ENCODE assay signal across 1 cellular context in the genomic region with DNA sequence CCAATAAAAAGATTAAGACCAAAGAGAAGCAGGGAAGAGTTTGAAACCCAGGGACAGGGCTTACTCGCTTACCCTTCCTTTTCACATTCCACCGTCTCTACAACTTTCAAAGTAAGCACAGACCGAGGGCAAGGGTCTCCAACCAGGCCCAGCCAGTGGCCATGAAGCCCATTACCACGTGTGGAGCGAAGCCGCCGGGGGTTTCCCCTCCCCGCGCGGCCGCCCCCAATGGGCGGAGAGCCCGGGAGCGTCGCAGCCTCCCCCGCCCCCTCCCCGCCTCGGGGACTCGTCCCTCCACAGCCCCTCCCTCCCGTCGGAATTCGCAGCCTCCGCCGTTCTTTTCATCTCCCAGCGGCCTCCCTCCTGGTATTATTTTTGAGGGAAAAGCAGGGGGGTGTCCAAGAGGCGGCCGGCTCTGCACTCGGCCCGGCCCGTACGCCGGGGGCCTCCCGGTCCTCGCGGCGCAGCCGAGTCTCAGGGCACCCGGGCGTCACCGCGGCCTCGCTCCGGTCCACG.
A peak's percentile ranks its signal among the peaks of the same experiment; 100 is the strongest.
TF ChIP-seq lines count a peak whose summit lies in the region.

No MANE protein-coding gene starts in this region.

TF ChIP-seq in HepG2, 621 proteins besides CTCF, POLR2A, EP300 and RAD21 (continued from another document and continues in another):
- TF ChIP-seq USF2 (IDR thresholded peaks at IDR 0.05; ENCODE audit: low read depth, low read length): no peak
- TF ChIP-seq USF2 (CRISPR knock-in tag; IDR thresholded peaks at IDR 0.05; ENCODE audit: borderline replicate concordance): 0 out of 2 replicates have a peak, but pooled peaks have one; percentile 35
- TF ChIP-seq RNF2 (conservative IDR thresholded peaks at IDR 0.05; ENCODE audit: low read depth): 0 out of 2 replicates have a peak, but pooled peaks have one; percentile 20
- no peak for TF ChIP-seq MBD4 (IDR thresholded peaks at IDR 0.05; ENCODE audit: borderline replicate concordance, low read length)
- peak; percentile 27; the same call in 1 of the 2 replicates for TF ChIP-seq NFYB (CRISPR knock-in tag; IDR thresholded peaks at IDR 0.05)
- no peak for TF ChIP-seq HOXD1 (CRISPR knock-in tag; IDR thresholded peaks at IDR 0.05)
- 0 out of 2 replicates have a peak, but pooled peaks have one; percentile 58 for TF ChIP-seq ZNF670 (CRISPR knock-in tag; IDR thresholded peaks at IDR 0.05; ENCODE audit: borderline replicate concordance)
- no peak for TF ChIP-seq NR2F6 (IDR thresholded peaks at IDR 0.05)
- 0 out of 2 replicates have a peak, but pooled peaks have one; percentile 6 for TF ChIP-seq NR2F6 (CRISPR knock-in tag; IDR thresholded peaks at IDR 0.05)
- TF ChIP-seq ZNF749 (CRISPR knock-in tag; IDR thresholded peaks at IDR 0.05; ENCODE audit: borderline replicate concordance): no peak
- no peak for TF ChIP-seq SP140L (CRISPR knock-in tag; IDR thresholded peaks at IDR 0.05; ENCODE audit: borderline replicate concordance)
- no peak for TF ChIP-seq ZNF205 (CRISPR knock-in tag; IDR thresholded peaks at IDR 0.05)
- peak; percentile 53; the same call in 1 of the 2 replicates for TF ChIP-seq TFDP1 (CRISPR knock-in tag; IDR thresholded peaks at IDR 0.05; ENCODE audit: borderline replicate concordance)
- TF ChIP-seq ZNF558 (CRISPR knock-in tag; IDR thresholded peaks at IDR 0.05; ENCODE audit: borderline replicate concordance): 0 out of 2 replicates have a peak, but pooled peaks have one; percentile 24
- no peak for TF ChIP-seq ZNF235 (CRISPR knock-in tag; IDR thresholded peaks at IDR 0.05; ENCODE audit: borderline replicate concordance)
- peak; percentile 58; the same call in 1 of the 2 replicates for TF ChIP-seq ZNF644 (CRISPR knock-in tag; IDR thresholded peaks at IDR 0.05; ENCODE audit: low read depth)
- TF ChIP-seq ZNF331 (CRISPR knock-in tag; IDR thresholded peaks at IDR 0.05): peak; percentile 59; the same call in 1 of the 2 replicates
- TF ChIP-seq SP5 (CRISPR knock-in tag; IDR thresholded peaks at IDR 0.05; ENCODE audit: borderline replicate concordance, low read depth): peak; percentile 73; the same call in 1 of the 2 replicates
- TF ChIP-seq ZNF569 (CRISPR knock-in tag; IDR thresholded peaks at IDR 0.05; ENCODE audit: borderline replicate concordance): no peak
- TF ChIP-seq, protein P1, sequence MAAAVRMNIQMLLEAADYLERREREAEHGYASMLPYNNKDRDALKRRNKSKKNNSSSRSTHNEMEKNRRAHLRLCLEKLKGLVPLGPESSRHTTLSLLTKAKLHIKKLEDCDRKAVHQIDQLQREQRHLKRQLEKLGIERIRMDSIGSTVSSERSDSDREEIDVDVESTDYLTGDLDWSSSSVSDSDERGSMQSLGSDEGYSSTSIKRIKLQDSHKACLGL (CRISPR knock-in tag; IDR thresholded peaks at IDR 0.05): 0 out of 2 replicates have a peak, but pooled peaks have one; percentile 18
- peak; percentile 75; the same call in 1 of the 3 replicates for TF ChIP-seq MXI1 (IDR thresholded peaks at IDR 0.05; ENCODE audit: borderline replicate concordance, low read depth, low read length)
- TF ChIP-seq CBX1 (IDR thresholded peaks at IDR 0.05; ENCODE audit: low read depth): no peak
- 0 out of 2 replicates have a peak, but pooled peaks have one; percentile 3 for TF ChIP-seq SRY (CRISPR knock-in tag; IDR thresholded peaks at IDR 0.05)
- TF ChIP-seq, protein P2, sequence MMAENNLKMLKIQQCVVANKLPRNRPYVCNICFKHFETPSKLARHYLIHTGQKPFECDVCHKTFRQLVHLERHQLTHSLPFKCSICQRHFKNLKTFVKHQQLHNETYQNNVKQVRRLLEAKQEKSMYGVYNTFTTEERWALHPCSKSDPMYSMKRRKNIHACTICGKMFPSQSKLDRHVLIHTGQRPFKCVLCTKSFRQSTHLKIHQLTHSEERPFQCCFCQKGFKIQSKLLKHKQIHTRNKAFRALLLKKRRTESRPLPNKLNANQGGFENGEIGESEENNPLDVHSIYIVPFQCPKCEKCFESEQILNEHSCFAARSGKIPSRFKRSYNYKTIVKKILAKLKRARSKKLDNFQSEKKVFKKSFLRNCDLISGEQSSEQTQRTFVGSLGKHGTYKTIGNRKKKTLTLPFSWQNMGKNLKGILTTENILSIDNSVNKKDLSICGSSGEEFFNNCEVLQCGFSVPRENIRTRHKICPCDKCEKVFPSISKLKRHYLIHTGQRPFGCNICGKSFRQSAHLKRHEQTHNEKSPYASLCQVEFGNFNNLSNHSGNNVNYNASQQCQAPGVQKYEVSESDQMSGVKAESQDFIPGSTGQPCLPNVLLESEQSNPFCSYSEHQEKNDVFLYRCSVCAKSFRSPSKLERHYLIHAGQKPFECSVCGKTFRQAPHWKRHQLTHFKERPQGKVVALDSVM (CRISPR knock-in tag; IDR thresholded peaks at IDR 0.05): peak; percentile 91; the same call in 1 of the 2 replicates
- TF ChIP-seq ZNF772 (CRISPR knock-in tag; IDR thresholded peaks at IDR 0.05): peak; percentile 59; the same call in 1 of the 2 replicates
- TF ChIP-seq SKI (IDR thresholded peaks at IDR 0.05; ENCODE audit: partially characterized antibody): peak; percentile 5
- TF ChIP-seq, protein P3, sequence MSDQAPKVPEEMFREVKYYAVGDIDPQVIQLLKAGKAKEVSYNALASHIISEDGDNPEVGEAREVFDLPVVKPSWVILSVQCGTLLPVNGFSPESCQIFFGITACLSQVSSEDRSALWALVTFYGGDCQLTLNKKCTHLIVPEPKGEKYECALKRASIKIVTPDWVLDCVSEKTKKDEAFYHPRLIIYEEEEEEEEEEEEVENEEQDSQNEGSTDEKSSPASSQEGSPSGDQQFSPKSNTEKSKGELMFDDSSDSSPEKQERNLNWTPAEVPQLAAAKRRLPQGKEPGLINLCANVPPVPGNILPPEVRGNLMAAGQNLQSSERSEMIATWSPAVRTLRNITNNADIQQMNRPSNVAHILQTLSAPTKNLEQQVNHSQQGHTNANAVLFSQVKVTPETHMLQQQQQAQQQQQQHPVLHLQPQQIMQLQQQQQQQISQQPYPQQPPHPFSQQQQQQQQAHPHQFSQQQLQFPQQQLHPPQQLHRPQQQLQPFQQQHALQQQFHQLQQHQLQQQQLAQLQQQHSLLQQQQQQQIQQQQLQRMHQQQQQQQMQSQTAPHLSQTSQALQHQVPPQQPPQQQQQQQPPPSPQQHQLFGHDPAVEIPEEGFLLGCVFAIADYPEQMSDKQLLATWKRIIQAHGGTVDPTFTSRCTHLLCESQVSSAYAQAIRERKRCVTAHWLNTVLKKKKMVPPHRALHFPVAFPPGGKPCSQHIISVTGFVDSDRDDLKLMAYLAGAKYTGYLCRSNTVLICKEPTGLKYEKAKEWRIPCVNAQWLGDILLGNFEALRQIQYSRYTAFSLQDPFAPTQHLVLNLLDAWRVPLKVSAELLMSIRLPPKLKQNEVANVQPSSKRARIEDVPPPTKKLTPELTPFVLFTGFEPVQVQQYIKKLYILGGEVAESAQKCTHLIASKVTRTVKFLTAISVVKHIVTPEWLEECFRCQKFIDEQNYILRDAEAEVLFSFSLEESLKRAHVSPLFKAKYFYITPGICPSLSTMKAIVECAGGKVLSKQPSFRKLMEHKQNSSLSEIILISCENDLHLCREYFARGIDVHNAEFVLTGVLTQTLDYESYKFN (CRISPR knock-in tag; conservative IDR thresholded peaks at IDR 0.05): 0 out of 2 replicates have a peak, but pooled peaks have one; percentile 30
- TF ChIP-seq ZNF335 (CRISPR knock-in tag; IDR thresholded peaks at IDR 0.05): no peak
- TF ChIP-seq ZSCAN20 (CRISPR knock-in tag; IDR thresholded peaks at IDR 0.05; ENCODE audit: borderline replicate concordance): no peak
- no peak for TF ChIP-seq ZNF274 (CRISPR knock-in tag; IDR thresholded peaks at IDR 0.05)
- TF ChIP-seq RXRB (CRISPR knock-in tag; IDR thresholded peaks at IDR 0.05; ENCODE audit: borderline replicate concordance): no peak
- peak; percentile 7; the same call in 1 of the 2 replicates for TF ChIP-seq ZNF879 (CRISPR knock-in tag; IDR thresholded peaks at IDR 0.05)
- peak; percentile 24; the same call in 1 of the 2 replicates for TF ChIP-seq TCF7 (IDR thresholded peaks at IDR 0.05; ENCODE audit: low read depth)
- TF ChIP-seq ZSCAN29 (CRISPR knock-in tag; conservative IDR thresholded peaks at IDR 0.05): no peak
- TF ChIP-seq, protein P4, sequence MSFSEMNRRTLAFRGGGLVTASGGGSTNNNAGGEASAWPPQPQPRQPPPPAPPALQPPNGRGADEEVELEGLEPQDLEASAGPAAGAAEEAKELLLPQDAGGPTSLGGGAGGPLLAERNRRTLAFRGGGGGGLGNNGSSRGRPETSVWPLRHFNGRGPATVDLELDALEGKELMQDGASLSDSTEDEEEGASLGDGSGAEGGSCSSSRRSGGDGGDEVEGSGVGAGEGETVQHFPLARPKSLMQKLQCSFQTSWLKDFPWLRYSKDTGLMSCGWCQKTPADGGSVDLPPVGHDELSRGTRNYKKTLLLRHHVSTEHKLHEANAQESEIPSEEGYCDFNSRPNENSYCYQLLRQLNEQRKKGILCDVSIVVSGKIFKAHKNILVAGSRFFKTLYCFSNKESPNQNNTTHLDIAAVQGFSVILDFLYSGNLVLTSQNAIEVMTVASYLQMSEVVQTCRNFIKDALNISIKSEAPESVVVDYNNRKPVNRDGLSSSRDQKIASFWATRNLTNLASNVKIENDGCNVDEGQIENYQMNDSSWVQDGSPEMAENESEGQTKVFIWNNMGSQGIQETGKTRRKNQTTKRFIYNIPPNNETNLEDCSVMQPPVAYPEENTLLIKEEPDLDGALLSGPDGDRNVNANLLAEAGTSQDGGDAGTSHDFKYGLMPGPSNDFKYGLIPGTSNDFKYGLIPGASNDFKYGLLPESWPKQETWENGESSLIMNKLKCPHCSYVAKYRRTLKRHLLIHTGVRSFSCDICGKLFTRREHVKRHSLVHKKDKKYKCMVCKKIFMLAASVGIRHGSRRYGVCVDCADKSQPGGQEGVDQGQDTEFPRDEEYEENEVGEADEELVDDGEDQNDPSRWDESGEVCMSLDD (CRISPR knock-in tag; IDR thresholded peaks at IDR 0.05; ENCODE audit: borderline replicate concordance): 0 out of 2 replicates have a peak, but pooled peaks have one; percentile 22
- TF ChIP-seq, protein P5, sequence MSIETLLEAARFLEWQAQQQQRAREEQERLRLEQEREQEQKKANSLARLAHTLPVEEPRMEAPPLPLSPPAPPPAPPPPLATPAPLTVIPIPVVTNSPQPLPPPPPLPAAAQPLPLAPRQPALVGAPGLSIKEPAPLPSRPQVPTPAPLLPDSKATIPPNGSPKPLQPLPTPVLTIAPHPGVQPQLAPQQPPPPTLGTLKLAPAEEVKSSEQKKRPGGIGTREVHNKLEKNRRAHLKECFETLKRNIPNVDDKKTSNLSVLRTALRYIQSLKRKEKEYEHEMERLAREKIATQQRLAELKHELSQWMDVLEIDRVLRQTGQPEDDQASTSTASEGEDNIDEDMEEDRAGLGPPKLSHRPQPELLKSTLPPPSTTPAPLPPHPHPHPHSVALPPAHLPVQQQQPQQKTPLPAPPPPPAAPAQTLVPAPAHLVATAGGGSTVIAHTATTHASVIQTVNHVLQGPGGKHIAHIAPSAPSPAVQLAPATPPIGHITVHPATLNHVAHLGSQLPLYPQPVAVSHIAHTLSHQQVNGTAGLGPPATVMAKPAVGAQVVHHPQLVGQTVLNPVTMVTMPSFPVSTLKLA (IDR thresholded peaks at IDR 0.05): peak; percentile 29; the same call in 1 of the 2 replicates
- TF ChIP-seq SMARCC2 (IDR thresholded peaks at IDR 0.05): no peak
- no peak for TF ChIP-seq ZNF660 (CRISPR knock-in tag; IDR thresholded peaks at IDR 0.05; ENCODE audit: borderline replicate concordance, low read depth)
- 0 out of 2 replicates have a peak, but pooled peaks have one; percentile 15 for TF ChIP-seq DMAP1 (CRISPR knock-in tag; IDR thresholded peaks at IDR 0.05)
- TF ChIP-seq POLR2G (IDR thresholded peaks at IDR 0.05; ENCODE audit: low read depth, low read length): no peak
- TF ChIP-seq ZNF574 (CRISPR knock-in tag; IDR thresholded peaks at IDR 0.05): peak; percentile 29; the same call in 1 of the 2 replicates
- 0 out of 2 replicates have a peak, but pooled peaks have one; percentile 35 for TF ChIP-seq ZC3H4 (CRISPR knock-in tag; IDR thresholded peaks at IDR 0.05; ENCODE audit: borderline replicate concordance)
- peak; percentile 23; the same call in 1 of the 2 replicates for TF ChIP-seq RFXANK (CRISPR knock-in tag; IDR thresholded peaks at IDR 0.05)
- no peak for TF ChIP-seq ZNF557 (CRISPR knock-in tag; IDR thresholded peaks at IDR 0.05)
- TF ChIP-seq ZNF484 (CRISPR knock-in tag; IDR thresholded peaks at IDR 0.05; ENCODE audit: borderline replicate concordance, low read depth): no peak
